In genomic region chr2:17815466-17816184, GRCh38 we compare ENCODE assay signal across 16 cellular contexts. TPM values are rescaled to one million over a fixed set of nuclear protein-coding genes. Genes with fewer than 3 reads are reported as not detected.
DNase-seq lines count a peak whose midpoint lies in the region; ATAC-seq, FAIRE-seq and TF ChIP-seq lines count a peak whose summit lies in the region.
"Had no signal": no experiment of that assay in that cellular context is flagged by ENCODE, and none has a peak within 500 bp of the region (broad histone marks: within the 10 kb centered on the region; RNA-seq: fewer than 3 reads in every experiment).

No MANE protein-coding gene starts in this region.

- WGBS in GM12878 (ENCODE audit: insufficient coverage, insufficient replicate concordance, low lambda C conversion rate, missing lambda C conversion rate) = 46% methylated on average over 8 of the region's 8 CpGs
- no CpG with 5 or more reads among the region's 8 CpGs for WGBS in trophoblast cell (ENCODE audit: extremely low coverage, insufficient coverage, insufficient read length)
- 49 to 50% methylated on average over 8 of the region's 8 CpGs for WGBS in lower leg skin, 2 donors

- no peaks in the 10 kb centered on the region for H3K36me3 Mint-ChIP-seq in chondrocyte (ENCODE audit: low read depth)
- H3K36me3 Mint-ChIP-seq: naive B cell had no signal

- peak overlapping the region; percentile 68 for H4K8ac ChIP-seq in trophoblast cell (ENCODE audit: low read depth, low read length)

- SMC1A ChIA-PET in GM12878 (lab: Charles Lee; ENCODE audit: uncharacterized antibody, unreplicated experiment) = interaction anchor here (0.9 to 6.5 kb wide), 9 partner anchors 8 to 65 kb away, joined by 3 to 145 read pairs (median 4); partner anchors contain the start of genes GEN1 and SMC6

- TF ChIP-seq RAD21 in GM12878 (IDR thresholded peaks at IDR 0.05; ENCODE audit: insufficient read depth, low read depth, low read length) = no peak

- H3K27me3 Mint-ChIP-seq in chondrocyte (ENCODE audit: low read depth) = peaks cover 5% of the 10 kb centered on the region
- H3K27me3 Mint-ChIP-seq: naive B cell had no signal

- no TSS peak for BruUV-seq in GM12878 (replicated peaks; lab: Mats Ljungman, UMichigan)

- no peaks in the 10 kb centered on the region for H3K36me3 ChIP-seq in GM12878 (ENCODE audit: control insufficient read depth in 2 of 2, insufficient read depth in 2 of 2, low read length in 1 of 2)
- H3K36me3 ChIP-seq in trophoblast cell (ENCODE audit: control insufficient read depth in 1 of 2, insufficient read depth in 2 of 2, low read length in 2 of 2) = no peaks in the 10 kb centered on the region

- H3K27me3 ChIP-seq in GM12878 (replicated peaks in 1 of 2; ENCODE audit: control insufficient read depth in 2 of 2, insufficient read depth in 2 of 2, low read length in 1 of 2) = no peaks in the 10 kb centered on the region
- no peaks in the 10 kb centered on the region for H3K27me3 ChIP-seq in trophoblast cell (ENCODE audit: insufficient read depth, low read length)

- peak overlapping the region; percentile 35 for H2BK120ac ChIP-seq in trophoblast cell (ENCODE audit: insufficient read depth, low read length, poor library complexity)

- no peak overlapping the region for H3K18ac ChIP-seq in trophoblast cell (ENCODE audit: low read length)

- no peaks in the 10 kb centered on the region for H3K9me3 Mint-ChIP-seq in chondrocyte (ENCODE audit: low read depth)
- H3K9me3 Mint-ChIP-seq: activated T-helper 2 cell treated with anti-CD3 and anti-CD28 coated beads, Interferon-gamma antibody, Interleukin-2, Interleukin-4, amounts not matched to agents 10 μg/mL and 5 μg/mL and 100 μg/mL, durations not matched to agents 14 hours and 24 hours and 36 hours; naive B cell had no signal

- peak overlapping the region; percentile 41 for H3K9ac ChIP-seq in GM12878 (ENCODE audit: control insufficient read depth, insufficient read depth, low read length)
- no peak overlapping the region for H3K9ac ChIP-seq in trophoblast cell (ENCODE audit: low read length)

- peak overlapping the region; percentile 22 for H2BK5ac ChIP-seq in trophoblast cell (ENCODE audit: low read depth, low read length, poor library complexity)

- H4K91ac ChIP-seq in trophoblast cell (ENCODE audit: low read depth, low read length) = peak overlapping the region; percentile 81

- CTCF ChIA-PET in GM12878 (lab: Yijun Ruan, JAX) = interaction anchor here (0.8 to 5.9 kb wide), 3 partner anchors 13 to 65 kb away, joined by 3 to 68 read pairs (median 5); no protein-coding TSS in a partner anchor

- TF ChIP-seq POLR2A in GM12878 (IDR thresholded peaks at IDR 0.05; ENCODE audit: low read depth, low read length) (no peak), lower leg skin (IDR thresholded peaks at IDR 0.05) (no peak)

- DNase-seq in GM19239 (ENCODE audit: insufficient read length, low spot score) (no peak), GM12878 (ENCODE audit: low read depth, low spot score) (no peak), trophoblast cell (no peak), chondrocyte (ENCODE audit: low spot score) (no peak), lower leg skin (ENCODE audit: low spot score in 2 of 2) (no peak), CD1c-positive myeloid dendritic cell (ENCODE audit: extremely low spot score) (no peak)
- DNase-seq in activated CD8-positive, alpha-beta memory T cell treated with anti-CD3 and anti-CD28 coated beads, Interleukin-2, amount 50 U/mL, for 4 hours = no peak
- DNase-seq: DMS79, head of caudate nucleus, naive B cell, NCI-H1417 treated with DMSO at 0.1 percent for 48 hours had no signal

- H3K14ac ChIP-seq in trophoblast cell (ENCODE audit: low read length) = peak overlapping the region; percentile 63

- POLR2A ChIA-PET in GM12878 (lab: Charles Lee) = interaction anchor here (0.9 to 7.1 kb wide), 4 partner anchors 6 to 62 kb away, joined by 3 to 108 read pairs (median 44); partner anchors contain the start of genes GEN1 and SMC6

- H3K79me1 ChIP-seq in trophoblast cell (ENCODE audit: low read length) = peaks cover 2% of the 10 kb centered on the region

- no peak overlapping the region for H2AK5ac ChIP-seq in trophoblast cell (ENCODE audit: low read length)

- H4K20me1 ChIP-seq in GM12878 (ENCODE audit: control insufficient read depth, insufficient read depth) = no peaks in the 10 kb centered on the region

- H3K4me3 Mint-ChIP-seq in chondrocyte (ENCODE audit: unreplicated experiment) = no peak overlapping the region

- in situ Hi-C loops in GM12878 (cut with MboI) = no loop called here

- H4K12ac ChIP-seq in trophoblast cell (ENCODE audit: low read depth, low read length) = peak overlapping the region; percentile 70

- peak; percentile 74 for FAIRE-seq in GM19239 (lab: Jason Lieb, UNC)
- FAIRE-seq in GM12878 (lab: Jason Lieb, UNC) = peak; percentile 75
- FAIRE-seq: colon, TTC549 had no signal

- RAD21 ChIA-PET in GM12878 (lab: Charles Lee; ENCODE audit: unreplicated experiment) = interaction anchor here (0.7 to 6.3 kb wide), 10 partner anchors 9 to 97 kb away, joined by 3 to 54 read pairs (median 4); partner anchors contain the start of genes GEN1 and SMC6

- H3K27ac ChIP-seq in GM12878 (ENCODE audit: control insufficient read depth, insufficient read depth) = peak overlapping the region; percentile 81
- no peak overlapping the region for H3K27ac ChIP-seq in trophoblast cell (ENCODE audit: low read depth, low read length)
- H3K27ac ChIP-seq: PC-9 had no signal

- H3K27ac Mint-ChIP-seq in chondrocyte (ENCODE audit: unreplicated experiment) = no peak overlapping the region
- H3K27ac Mint-ChIP-seq: activated T-helper 2 cell treated with anti-CD3 and anti-CD28 coated beads, Interferon-gamma antibody, Interleukin-2, Interleukin-4, amounts not matched to agents 10 μg/mL and 5 μg/mL and 100 μg/mL, durations not matched to agents 14 hours and 24 hours and 36 hours had no signal

- H3K79me2 ChIP-seq in GM12878 (ENCODE audit: control insufficient read depth, insufficient read depth, low read length) (no peaks in the 10 kb centered on the region), trophoblast cell (ENCODE audit: control insufficient read depth, insufficient read depth, low read length, poor library complexity) (no peaks in the 10 kb centered on the region)

- H3K9me3 ChIP-seq in GM12878 (replicated peaks; ENCODE audit: control insufficient read depth, insufficient read depth, low read length) (no peaks in the 10 kb centered on the region), trophoblast cell (ENCODE audit: insufficient read depth, low read depth, low read length) (no peaks in the 10 kb centered on the region)

- ATAC-seq in HG02884 (IDR thresholded peaks at IDR 0.05; ENCODE audit: unreplicated experiment) (peak; percentile 33), GM12878 (peak; percentile 44)

- H3K4me2 ChIP-seq in GM12878 (ENCODE audit: control insufficient read depth, insufficient read depth) = peak overlapping the region; percentile 70
- no peak overlapping the region for H3K4me2 ChIP-seq in trophoblast cell (ENCODE audit: low read length)
- H3K4me2 ChIP-seq: PC-9 had no signal

- peaks cover 14% of the 10 kb centered on the region for H3K4me1 Mint-ChIP-seq in chondrocyte (ENCODE audit: low read depth)

- H2BK12ac ChIP-seq in trophoblast cell (ENCODE audit: low read length) = no peak overlapping the region

- no peak overlapping the region for H3K23ac ChIP-seq in trophoblast cell (ENCODE audit: low read length)

- intact Hi-C loops in GM12878 (cut with micrococcal nuclease; ENCODE audit: unreplicated experiment) (loop anchor here (10.0 kb wide), 1 partner anchor 1161 kb away; no protein-coding TSS in a partner anchor), lower leg skin (cut with DNase I; ENCODE audit: low total_unique reads) (no loop called here)

- H3K4me3 ChIP-seq in GM12878 (no peak overlapping the region), trophoblast cell (ENCODE audit: low read depth, low read length) (no peak overlapping the region), lower leg skin (ENCODE audit: low read depth, poor library complexity, severe bottlenecking) (no peak overlapping the region)
- H3K4me3 ChIP-seq: PC-9 had no signal

- peaks cover 36% of the 10 kb centered on the region for H3K4me1 ChIP-seq in GM12878 (ENCODE audit: control insufficient read depth, insufficient read depth, low read length)
- H3K4me1 ChIP-seq in trophoblast cell (ENCODE audit: control insufficient read depth in 1 of 2, insufficient read depth in 2 of 2, low read length in 2 of 2) = no peaks in the 10 kb centered on the region

- H3K4ac ChIP-seq in trophoblast cell (ENCODE audit: low read depth, low read length) = no peak overlapping the region

- peak overlapping the region; percentile 37; the same call in 1 of the 2 replicates for H2AFZ ChIP-seq in GM12878 (ENCODE audit: control insufficient read depth, low read depth, low read length)
- no peak overlapping the region for H2AFZ ChIP-seq in trophoblast cell (ENCODE audit: insufficient read depth, low read length, poor library complexity)
- H2AFZ ChIP-seq: PC-9 had no signal

- TF ChIP-seq CTCF in GM12878 (IDR thresholded peaks at IDR 0.05 in 2 of 3, conservative IDR thresholded peaks at IDR 0.05 in 1 of 3; ENCODE audit: control insufficient read depth in 2 of 3, extremely low read depth in 1 of 3, insufficient read depth in 1 of 3, low read depth in 3 of 3, low read length in 3 of 3) = no peak
- no peak for TF ChIP-seq CTCF in chondrocyte (IDR thresholded peaks at IDR 0.05)
- no peak for TF ChIP-seq CTCF in lower leg skin (IDR thresholded peaks at IDR 0.05)

- peak in 1 of 2 experiments; percentile 54; a peak in 3 of 4 replicates for TF ChIP-seq EP300 in GM12878 (IDR thresholded peaks at IDR 0.05; ENCODE audit: borderline replicate concordance in 1 of 2, control insufficient read depth in 1 of 2, low read depth in 2 of 2, low read length in 2 of 2)

RNA-seq across cellular contexts. Expression of gene MSGN1, which starts 0.6 kb away (rescaled TPM):
- total RNA-seq in GM12878 (2013; cell fraction: nucleolus; rRNA removed) = not detected in 2 replicates
- not detected in 2 replicates for total RNA-seq in GM12878 (2014; rRNA removed)
- 0.27 and 0.32 TPM in 2 replicates for total RNA-seq in GM12878 (2014; rRNA removed; fragmentation: Illumina TruSeq; extraction: Trizol)
- not detected in 2 replicates for total RNA-seq in GM12878 (2021)
- not detected for polyA plus RNA-seq in GM12878 (2011; ENCODE audit: low read depth)
- not detected in 2 replicates for polyA plus RNA-seq in GM12878 (2011; rRNA removed)
- 0.30 TPM in 1 of 2 replicates, not detected in the other for polyA plus RNA-seq in GM12878 (2011; cell fraction: cytosol; rRNA removed)
- polyA plus RNA-seq in GM12878 (2011; cell fraction: nucleus; rRNA removed) = 0.31 and 0.48 TPM in 2 replicates
- not detected in 2 replicates for polyA plus RNA-seq in GM12878 (2012)
- not detected in 2 replicates for polyA plus RNA-seq in GM12878 (2014; fragmentation: Illumina TruSeq; extraction: Trizol)
- polyA plus RNA-seq in GM12878 (2014; fragmentation: Nextera tagmentation; extraction: Ambion mirVana) = not detected
- not detected in 2 replicates for polyA plus RNA-seq in GM12878 (2014; rRNA removed)
- polyA plus RNA-seq in GM12878 (2016; fragmentation: Nextera tagmentation; extraction: Ambion mirVana) = not detected
- polyA minus RNA-seq in GM12878 (2011; rRNA and poly(A)+ RNA removed) = 0.46 TPM in 1 of 2 replicates, not detected in the other
- not detected in 2 replicates for polyA minus RNA-seq in GM12878 (2011; cell fraction: cytosol; rRNA and poly(A)+ RNA removed)
- 1.1 TPM in 1 of 2 replicates, not detected in the other for polyA minus RNA-seq in GM12878 (2011; cell fraction: nucleus; rRNA and poly(A)+ RNA removed)
- polyA plus RNA-seq in trophoblast cell (2013) = not detected in 2 replicates
- not detected in 3 replicates for total RNA-seq in chondrocyte
- total RNA-seq in lower leg skin = not detected
- total RNA-seq: activated T-helper 2 cell treated with anti-CD3 and anti-CD28 coated beads, Interferon-gamma antibody, Interleukin-2, Interleukin-4, amounts not matched to agents 10 μg/mL and 5 μg/mL and 100 μg/mL, durations not matched to agents 14 hours and 24 hours and 36 hours; PC-9 had no signal
